16 cellular contexts compared by ENCODE assay signal in the genomic region with DNA sequence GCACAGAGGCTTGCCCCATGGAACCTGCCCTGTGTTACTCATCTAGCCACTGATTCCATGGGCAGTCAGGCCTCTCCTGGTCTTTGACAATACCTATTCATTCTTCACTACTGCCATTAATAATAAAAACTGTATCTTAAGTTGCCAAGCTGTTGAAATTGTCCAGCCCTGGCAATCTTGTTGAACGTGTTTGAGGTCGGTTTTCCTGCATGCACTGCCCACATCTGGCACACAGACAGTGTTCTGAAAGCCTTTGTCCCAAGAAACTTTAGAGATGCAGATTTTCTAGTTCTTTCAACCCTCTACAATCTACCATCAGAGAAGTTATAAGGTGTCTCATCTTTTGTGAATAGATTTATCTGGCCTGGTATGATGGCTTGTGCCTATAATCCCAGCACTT.
DNase-seq lines count a peak whose midpoint lies in the region; ATAC-seq, FAIRE-seq and TF ChIP-seq lines count a peak whose summit lies in the region.
"Had no signal": no experiment of that assay in that cellular context is flagged by ENCODE, and none has a peak within 500 bp of the region (broad histone marks: within the 10 kb centered on the region; RNA-seq: fewer than 3 reads in every experiment).

No MANE protein-coding gene starts in this region.

- H3K9me1 ChIP-seq in IMR-90 (ENCODE audit: insufficient read depth, low read length) = 0 out of 2 replicates have a peak, but pooled peaks cover 4% of the 10 kb centered on the region

- H3K9me3 ChIP-seq in IMR-90 (ENCODE audit: control insufficient read depth, insufficient read depth, low read length) = no peaks in the 10 kb centered on the region
- H3K9me3 ChIP-seq: BLaER1 had no signal

- H3K56ac ChIP-seq in IMR-90 (ENCODE audit: extremely low read depth, insufficient read depth, low read length) = no peak overlapping the region

- H2AK5ac ChIP-seq in IMR-90 (ENCODE audit: low read depth, low read length) = no peak overlapping the region

- H3K18ac ChIP-seq in IMR-90 (ENCODE audit: low read depth, low read length) = no peak overlapping the region

- H3K9ac ChIP-seq in IMR-90 (ENCODE audit: low read depth, low read length) = no peak overlapping the region
- H3K9ac ChIP-seq: BLaER1, KMS-11 had no signal

- peak overlapping the region; percentile 80 for H2AFZ ChIP-seq in IMR-90 (replicated peaks; ENCODE audit: low read length, poor library complexity)

- no peaks in the 10 kb centered on the region for H3K27me3 ChIP-seq in IMR-90 (ENCODE audit: control insufficient read depth, insufficient read depth, low read length)
- H3K27me3 ChIP-seq: BLaER1 had no signal

- TF ChIP-seq POLR2A in IMR-90 (IDR thresholded peaks at IDR 0.05; ENCODE audit: low read depth, low read length) = no peak

- no peaks in the 10 kb centered on the region for H3K36me3 ChIP-seq in IMR-90 (ENCODE audit: control insufficient read depth, insufficient read depth, low read length)
- H3K36me3 ChIP-seq: BLaER1 had no signal

- peak overlapping the region; percentile 64; the same call in 1 of the 2 replicates for H2BK120ac ChIP-seq in IMR-90 (ENCODE audit: low read depth, low read length)

- TF ChIP-seq CTCF in IMR-90 (conservative IDR thresholded peaks at IDR 0.05; ENCODE audit: low read depth, low read length) (no peak), epithelial cell of esophagus (IDR thresholded peaks at IDR 0.05; ENCODE audit: insufficient read depth, low read depth, low read length, missing control alignments) (no peak)

- no peaks in the 10 kb centered on the region for H4K20me1 ChIP-seq in IMR-90 (ENCODE audit: insufficient read depth, low read length)
- H4K20me1 ChIP-seq: BLaER1 had no signal

- no peak overlapping the region for H4K91ac ChIP-seq in IMR-90 (ENCODE audit: insufficient read depth, low read depth, low read length)

- H3K79me1 ChIP-seq in IMR-90 (ENCODE audit: low read depth in 1 of 2, low read length in 2 of 2) = no peaks in the 10 kb centered on the region

- H3K4me2 ChIP-seq in IMR-90 (ENCODE audit: low read depth, low read length) = no peak overlapping the region
- H3K4me2 ChIP-seq: BLaER1, KMS-11 had no signal

- in situ Hi-C loops in IMR-90 (cut with MboI; ENCODE audit: low sequenced_read_pairs) = no loop called here

- 0 out of 2 replicates have a peak overlapping the region, but pooled peaks have one; percentile 51 for H3K14ac ChIP-seq in IMR-90 (replicated peaks; ENCODE audit: low read depth, low read length)

- no peak overlapping the region for H2BK5ac ChIP-seq in IMR-90 (ENCODE audit: low read depth, low read length, poor library complexity, severe bottlenecking)

- dilution Hi-C loops in IMR-90 (cut with HindIII; ENCODE audit: low sequenced_read_pairs, unreplicated experiment) = no loop called here

- H4K8ac ChIP-seq in IMR-90 (ENCODE audit: low read depth in 2 of 2, low read length in 2 of 2) = peak overlapping the region in 1 of 2 experiments; percentile 9; a peak in 2 of 4 replicates

- DNase-seq in AG20443 (ENCODE audit: low spot score) = peak; percentile 7
- DNase-seq in IMR-90 = no peak
- peak; percentile 7 for DNase-seq in epithelial cell of esophagus (ENCODE audit: low read depth)
- DNase-seq in renal cortical epithelial cell (ENCODE audit: low read depth) = peak; percentile 3
- no peak for DNase-seq in DMS 273 (lab: John Stamatoyannopoulos, UW; ENCODE audit: unreplicated experiment)
- DNase-seq in sciatic nerve (ENCODE audit: low spot score) = no peak
- DNase-seq in HTR-8/SVneo (ENCODE audit: insufficient read length, low spot score) = no peak
- DNase-seq: ACHN; CD4-positive, alpha-beta memory T cell; DMS79 treated with DMSO at 0.1 percent for 48 hours; GF-D8; GOT3; H7 had no signal

- CTCF ChIA-PET in IMR-90 (lab: Yijun Ruan, JAX) = no interaction called here

- H2BK20ac ChIP-seq in IMR-90 (ENCODE audit: low read depth, low read length) = 0 out of 2 replicates have a peak overlapping the region, but pooled peaks have one; percentile 24

- no peak overlapping the region for H3K4me3 ChIP-seq in IMR-90 (ENCODE audit: insufficient read depth, low read depth, low read length)
- H3K4me3 ChIP-seq in epithelial cell of esophagus (ENCODE audit: low read length) = no peak overlapping the region
- H3K4me3 ChIP-seq: BLaER1 had no signal

- intact Hi-C loops in IMR-90 (cut with micrococcal nuclease) = no loop called here
- intact Hi-C loops in sciatic nerve (cut with DNase I) = no loop called here

- ATAC-seq in IMR-90 (ENCODE audit: low read depth) (no peak), sciatic nerve (no peak)
- ATAC-seq: HepG2 had no signal

- no peak overlapping the region for H2AK9ac ChIP-seq in IMR-90 (replicated peaks; ENCODE audit: low read depth, low read length, poor library complexity)

- peak overlapping the region; percentile 80; the same call in 2 of the 3 replicates for H2BK15ac ChIP-seq in IMR-90 (ENCODE audit: low read depth, low read length)

- no TSS peak for BruUV-seq in IMR-90 (replicated peaks; lab: Mats Ljungman, UMichigan)

- POLR2A ChIA-PET in IMR-90 (lab: Charles Lee; ENCODE audit: unreplicated experiment) = no interaction called here

- no peak overlapping the region for H4K5ac ChIP-seq in IMR-90 (ENCODE audit: low read depth, low read length)

- H3K23ac ChIP-seq in IMR-90 (ENCODE audit: low read depth, low read length) = no peak overlapping the region

- 90% methylated on average over 2 of the region's 2 CpGs; no CpG with 5 or more reads in 1 of the 2 experiments for WGBS in IMR-90 (ENCODE audit: extremely low coverage in 2 of 2, insufficient read length in 1 of 2), 2 experiments

- no peaks in the 10 kb centered on the region for H3K4me1 ChIP-seq in IMR-90 (ENCODE audit: control insufficient read depth, insufficient read depth, low read length)
- H3K4me1 ChIP-seq: BLaER1 had no signal

- H3K27ac ChIP-seq in IMR-90 (ENCODE audit: insufficient read depth, low read length) = no peak overlapping the region
- H3K27ac ChIP-seq: BLaER1, KMS-11 had no signal

- H3K4ac ChIP-seq in IMR-90 (ENCODE audit: low read depth, low read length) = peak overlapping the region; percentile 75; the same call in 1 of the 2 replicates

- TF ChIP-seq RAD21 in IMR-90 (IDR thresholded peaks at IDR 0.05; ENCODE audit: low read length) = no peak

- no peak for FAIRE-seq in HTR-8/SVneo (lab: Jason Lieb, UNC)
- FAIRE-seq: HepG2 had no signal

TF ChIP-seq in IMR-90, 13 proteins besides CTCF, POLR2A, EP300 and RAD21:
- TF ChIP-seq MAFK (IDR thresholded peaks at IDR 0.05; ENCODE audit: low read depth, low read length) = no peak

Comparison
In these comparisons a context has a peak if more than half of its experiments do, and no peak if none do; other contexts are left out.
1. DNase-seq: peak in AG20443 (single experiment), epithelial cell of esophagus (single experiment) and renal cortical epithelial cell (single experiment); none in IMR-90 (single experiment), DMS 273 (single experiment), sciatic nerve (single experiment) and HTR-8/SVneo (single experiment).